Comparison of ENCODE assay signal across 17 cellular contexts in genomic region chr7:121244120-121244865, GRCh38.
DNase-seq lines count a peak whose midpoint lies in the region; ATAC-seq lines count a peak whose summit lies in the region.
"Had no signal": no experiment of that assay in that cellular context is flagged by ENCODE, and none has a peak within 500 bp of the region (broad histone marks: within the 10 kb centered on the region; RNA-seq: fewer than 3 reads in every experiment).

No MANE protein-coding gene starts in this region.

- H3K9me3 ChIP-seq in thymus (ENCODE audit: control insufficient read depth) = peaks cover 3% of the 10 kb centered on the region
- H3K9me3 ChIP-seq: esophagus muscularis mucosa, neutrophil had no signal

- H3K36me3 Mint-ChIP-seq in memory B cell = peaks cover 43% of the 10 kb centered on the region

- H3K27me3 ChIP-seq in thymus (ENCODE audit: control insufficient read depth, insufficient read depth) = no peaks in the 10 kb centered on the region
- H3K27me3 ChIP-seq: esophagus muscularis mucosa, neutrophil had no signal

- ATAC-seq in memory B cell (ENCODE audit: low read depth) (no peak), sciatic nerve (no peak)
- ATAC-seq: activated CD8-positive, alpha-beta T cell treated with anti-CD3 and anti-CD28 coated beads, Interleukin-2, amount 10 ng/mL, durations not matched to agents 7 days and 5 days; activated T-helper 17 cell treated with anti-CD3 and anti-CD28 coated beads, Interleukin-2, amount 50 U/mL, for 72 hours had no signal

- peak overlapping the region; percentile 92 for H3K27ac ChIP-seq in thymus (ENCODE audit: low read depth)
- H3K27ac ChIP-seq: esophagus muscularis mucosa, neutrophil had no signal

- H3K27me3 Mint-ChIP-seq in memory B cell = no peaks in the 10 kb centered on the region
- H3K27me3 Mint-ChIP-seq: activated T-helper 17 cell treated with anti-CD3 and anti-CD28 coated beads, Interleukin-2, amount 50 U/mL, for 72 hours had no signal

- H3K4me3 Mint-ChIP-seq in memory B cell = no peak overlapping the region
- H3K4me3 Mint-ChIP-seq: activated CD8-positive, alpha-beta T cell treated with anti-CD3 and anti-CD28 coated beads, Interleukin-2, amount 10 ng/mL, durations not matched to agents 7 days and 5 days; activated T-helper 17 cell treated with anti-CD3 and anti-CD28 coated beads, Interleukin-2, amount 50 U/mL, for 72 hours had no signal

- DNase-seq in NCI-H526 (lab: John Stamatoyannopoulos, UW) = peak; percentile 55 to 59
- no peak for DNase-seq in NCI-H526 treated with DMSO at 0.1 percent for 48 hours (lab: John Stamatoyannopoulos, UW)
- DNase-seq in NCI-H69 (lab: John Stamatoyannopoulos, UW) = peak; percentile 98
- DNase-seq in memory B cell (ENCODE audit: low spot score in 2 of 2) = no peak
- DNase-seq in hypothalamus (lab: John Stamatoyannopoulos, UW) = no peak
- no peak for DNase-seq in HPDE6-E6E7 (ENCODE audit: extremely low spot score)
- DNase-seq in sciatic nerve (ENCODE audit: low spot score) = no peak
- DNase-seq: activated CD8-positive, alpha-beta T cell treated with anti-CD3 and anti-CD28 coated beads, Interleukin-2, amount 10 ng/mL, durations not matched to agents 7 days and 5 days; dermis blood vessel endothelial cell; hippocampal formation; NCI-H345; RPMI8226; T-helper 9 cell had no signal

- no peaks in the 10 kb centered on the region for H3K36me3 ChIP-seq in thymus (ENCODE audit: control insufficient read depth, insufficient read depth)
- H3K36me3 ChIP-seq: neutrophil had no signal

- peaks cover 10% of the 10 kb centered on the region for H3K4me1 ChIP-seq in thymus (ENCODE audit: control insufficient read depth, insufficient read depth, low read length)
- H3K4me1 ChIP-seq: esophagus muscularis mucosa had no signal

- intact Hi-C loops in sciatic nerve (cut with DNase I) = no loop called here

- WGBS in thymus = 58% methylated on average over 7 of the region's 7 CpGs

- peaks cover 3% of the 10 kb centered on the region for H3K9me3 Mint-ChIP-seq in memory B cell

- H3K27ac Mint-ChIP-seq in memory B cell = peak overlapping the region; percentile 54
- H3K27ac Mint-ChIP-seq: activated CD8-positive, alpha-beta T cell treated with anti-CD3 and anti-CD28 coated beads, Interleukin-2, amount 10 ng/mL, durations not matched to agents 7 days and 5 days; activated T-helper 17 cell treated with anti-CD3 and anti-CD28 coated beads, Interleukin-2, amount 50 U/mL, for 72 hours had no signal

- no peak overlapping the region for H3K4me3 ChIP-seq in thymus (ENCODE audit: low read length)
- H3K4me3 ChIP-seq: esophagus muscularis mucosa had no signal

- peaks cover 14% of the 10 kb centered on the region for H3K4me1 Mint-ChIP-seq in memory B cell
- H3K4me1 Mint-ChIP-seq: activated T-helper 17 cell treated with anti-CD3 and anti-CD28 coated beads, Interleukin-2, amount 50 U/mL, for 72 hours had no signal

Comparison
In these comparisons a context has a peak if more than half of its experiments do, and no peak if none do; other contexts are left out.
1. DNase-seq: peak in NCI-H526 (2 of 2) and NCI-H69 (single experiment); none in NCI-H526 treated with DMSO at 0.1 percent for 48 hours (single experiment), memory B cell (0 of 2), hypothalamus (0 of 51), HPDE6-E6E7 (single experiment) and sciatic nerve (single experiment).